Comparison of ENCODE assay signal across 8 cellular contexts in genomic region chr12:13044859-13045384, GRCh38. TPM values are rescaled to one million over a fixed set of nuclear protein-coding genes. Genes with fewer than 3 reads are reported as not detected.
DNase-seq lines count a peak whose midpoint lies in the region; ATAC-seq and TF ChIP-seq lines count a peak whose summit lies in the region.

No MANE protein-coding gene starts in this region.

- TF ChIP-seq CTCF in CD4-positive, alpha-beta T cell (IDR thresholded peaks at IDR 0.05), result no peak
- TF ChIP-seq CTCF in neural crest cell (conservative IDR thresholded peaks at IDR 0.05), result no peak

- peak overlapping the region; percentile 100 for H2AFZ ChIP-seq in Karpas-422 (ENCODE audit: low read length)

- no peak for DNase-seq in CD4-positive, alpha-beta T cell
- no peak for DNase-seq in Karpas-422
- DNase-seq in neural crest cell (ENCODE audit: low read depth, low spot score), result no peak
- no peak for DNase-seq in cortex of kidney (lab: John Stamatoyannopoulos, UW)

- H3K36me3 ChIP-seq in Karpas-422 (ENCODE audit: insufficient read depth, low read length) (no peaks in the 10 kb centered on the region), duodenal mucosa (ENCODE audit: control insufficient read depth in 1 of 2, insufficient read depth in 2 of 2, low read length in 2 of 2) (no peaks in the 10 kb centered on the region)

- H3K9me3 ChIP-seq in CD4-positive, alpha-beta T cell (ENCODE audit: control insufficient read depth, low read length), result no peaks in the 10 kb centered on the region
- H3K9me3 ChIP-seq in Karpas-422 (ENCODE audit: low read length) (no peaks in the 10 kb centered on the region), duodenal mucosa (ENCODE audit: control insufficient read depth in 1 of 2, low read length in 2 of 2) (no peaks in the 10 kb centered on the region)

- peak overlapping the region; percentile 85 for H3K9ac ChIP-seq in Karpas-422 (ENCODE audit: low read length)
- peak overlapping the region; percentile 59 to 76 for H3K9ac ChIP-seq in duodenal mucosa (ENCODE audit: low read depth in 1 of 2, low read length in 2 of 2)

- H3K4me1 ChIP-seq in Karpas-422 (ENCODE audit: low read length) (peaks cover 11% of the 10 kb centered on the region), duodenal mucosa (ENCODE audit: control insufficient read depth in 1 of 2, insufficient read depth in 2 of 2, low read length in 2 of 2) (peaks cover 5 to 13% of the 10 kb centered on the region in 2 donors)

- peak overlapping the region; percentile 99 for H3K4me2 ChIP-seq in Karpas-422 (ENCODE audit: low read depth, low read length, poor library complexity, severe bottlenecking)

- no peaks in the 10 kb centered on the region for H3K9me2 ChIP-seq in Karpas-422 (replicated peaks; ENCODE audit: insufficient read depth, low read length)

- H3K27me3 Mint-ChIP-seq in CD4-positive, alpha-beta T cell, result no peaks in the 10 kb centered on the region
- H3K27me3 Mint-ChIP-seq in neural crest cell (ENCODE audit: low read depth), result peaks cover 27% of the 10 kb centered on the region

- H3K4me3 ChIP-seq in Karpas-422 (ENCODE audit: low read length) (peak overlapping the region; percentile 89), duodenal mucosa (ENCODE audit: low read depth in 1 of 2, low read length in 2 of 2) (peak overlapping the region; percentile 77 to 87)

- POLR2A ChIA-PET in CD4-positive, alpha-beta T cell (lab: Charles Lee), result interaction anchor here (1.1 to 2.2 kb wide), 3 partner anchors 44 to 258 kb away, joined by 3 to 12 read pairs (median 4); no protein-coding TSS in a partner anchor

- no peaks in the 10 kb centered on the region for H3K9me3 Mint-ChIP-seq in CD4-positive, alpha-beta T cell
- H3K9me3 Mint-ChIP-seq in neural crest cell, result no peaks in the 10 kb centered on the region

- H4K20me1 ChIP-seq in Karpas-422 (ENCODE audit: insufficient read depth, low read depth, low read length), result 0 out of 2 replicates have a peak, but pooled peaks cover 4% of the 10 kb centered on the region

- H3K79me2 ChIP-seq in Karpas-422 (ENCODE audit: low read length), result no peaks in the 10 kb centered on the region

- no peaks in the 10 kb centered on the region for H3K36me3 Mint-ChIP-seq in CD4-positive, alpha-beta T cell (ENCODE audit: low read depth)
- no peaks in the 10 kb centered on the region for H3K36me3 Mint-ChIP-seq in neural crest cell (ENCODE audit: low read depth)

- no peak overlapping the region for H3K27ac Mint-ChIP-seq in CD4-positive, alpha-beta T cell
- H3K27ac Mint-ChIP-seq in neural crest cell (ENCODE audit: unreplicated experiment), result no peak overlapping the region

- CTCF ChIA-PET in CD4-positive, alpha-beta T cell (lab: Charles Lee), result interaction anchor here (2.2 kb wide), 1 partner anchor 168 kb away, joined by 9 read pairs; no protein-coding TSS in a partner anchor

- H3K27me3 ChIP-seq in CD4-positive, alpha-beta T cell (ENCODE audit: control insufficient read depth, insufficient read depth, low read length), result no peaks in the 10 kb centered on the region
- 0 out of 2 replicates have a peak, but pooled peaks cover 2% of the 10 kb centered on the region for H3K27me3 ChIP-seq in Karpas-422 (ENCODE audit: low read length)
- H3K27me3 ChIP-seq in duodenal mucosa (ENCODE audit: control insufficient read depth in 1 of 2, insufficient read depth in 2 of 2, low read length in 2 of 2), result peaks cover 0 to 6% of the 10 kb centered on the region in 2 donors

- ATAC-seq in CD4-positive, alpha-beta T cell (ENCODE audit: poor library complexity), result no peak
- no peak for ATAC-seq in HG02623 (IDR thresholded peaks at IDR 0.05; ENCODE audit: unreplicated experiment)
- ATAC-seq in HG03175 (IDR thresholded peaks at IDR 0.05; ENCODE audit: unreplicated experiment), result no peak
- no peak for ATAC-seq in HG03378 (IDR thresholded peaks at IDR 0.05; ENCODE audit: unreplicated experiment)

- H3K4me3 Mint-ChIP-seq in CD4-positive, alpha-beta T cell, result peak overlapping the region; percentile 92
- peak overlapping the region; percentile 93 for H3K4me3 Mint-ChIP-seq in neural crest cell

- intact Hi-C loops in CD4-positive, alpha-beta T cell (cut with DNase I, micrococcal nuclease), result no loop called here

- peaks cover 14% of the 10 kb centered on the region for H3K4me1 Mint-ChIP-seq in CD4-positive, alpha-beta T cell (ENCODE audit: low read depth)
- peaks cover 18% of the 10 kb centered on the region for H3K4me1 Mint-ChIP-seq in neural crest cell

- H3K27ac ChIP-seq in CD4-positive, alpha-beta T cell (ENCODE audit: low read depth, low read length), result no peak overlapping the region
- H3K27ac ChIP-seq in Karpas-422 (ENCODE audit: low read length), result no peak overlapping the region
- no peak overlapping the region for H3K27ac ChIP-seq in duodenal mucosa (ENCODE audit: low read depth, low read length)

RNA-seq across cellular contexts. Expression of gene FAM234B, which starts 0.7 kb away (rescaled TPM):
- total RNA-seq in CD4-positive, alpha-beta T cell, result 1 to 10 TPM; 3.0 to 3.2 TPM
- 3.9 and 5.6 TPM in 2 replicates for total RNA-seq in Karpas-422 (2014; rRNA removed; shearing (Covaris generic); ENCODE audit: low replicate concordance)
- 16.0 and 16.3 TPM in 2 replicates for total RNA-seq in neural crest cell

RNA-seq across cellular contexts. Expression of gene HEBP1, which starts 44.9 kb away (rescaled TPM):
- 10 to 100 TPM; 11.9 to 12.5 TPM for total RNA-seq in CD4-positive, alpha-beta T cell
- 0.22 and 0.34 TPM in 2 replicates for total RNA-seq in Karpas-422 (2014; rRNA removed; shearing (Covaris generic); ENCODE audit: low replicate concordance)
- 23.6 and 27.7 TPM in 2 replicates for total RNA-seq in neural crest cell

RNA-seq across cellular contexts. Expression of gene GSG1, which starts 58.5 kb away (rescaled TPM):
- total RNA-seq in CD4-positive, alpha-beta T cell, result not detected
- total RNA-seq in Karpas-422 (2014; rRNA removed; shearing (Covaris generic); ENCODE audit: low replicate concordance), result not detected in 2 replicates
- total RNA-seq in neural crest cell, result not detected in 2 replicates
